Comparison of ENCODE assay signal across 8 cellular contexts in the genomic region with DNA sequence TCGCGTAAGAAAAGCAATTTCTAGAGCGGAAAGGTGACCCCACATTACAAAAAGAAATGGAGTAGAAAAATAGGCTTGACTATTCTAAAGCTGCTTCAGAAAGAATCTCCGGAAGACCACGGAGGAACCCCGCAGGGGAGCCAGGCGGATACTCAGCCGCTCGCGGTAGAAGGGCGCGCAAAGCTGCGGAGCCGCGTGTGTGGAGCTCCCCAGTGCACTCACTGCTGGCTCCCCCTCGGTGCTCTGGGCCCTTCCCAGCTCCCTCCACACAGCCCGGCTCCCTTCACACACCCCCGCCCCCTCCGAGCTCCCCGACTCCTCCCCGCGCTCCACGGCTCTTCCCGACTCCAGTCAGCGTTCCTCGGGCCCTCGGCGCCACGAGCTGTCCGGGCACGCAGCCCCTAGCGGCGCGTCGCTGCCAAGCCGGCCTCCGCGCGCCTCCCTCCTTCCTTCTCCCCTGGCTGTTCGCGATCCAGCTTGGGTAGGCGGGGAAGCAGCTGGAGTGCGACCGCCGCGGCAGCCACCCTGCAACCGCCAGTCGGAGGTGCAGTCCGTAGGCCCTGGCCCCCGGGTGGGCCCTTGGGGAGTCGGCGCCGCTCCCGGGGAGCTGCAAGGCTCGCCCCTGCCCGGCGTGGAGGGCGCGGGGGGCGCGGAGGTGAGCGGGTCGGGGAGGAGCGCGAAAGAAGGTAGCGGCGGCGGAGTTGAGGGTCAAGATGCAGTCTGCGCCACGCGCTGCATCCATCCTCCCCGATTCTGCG. TPM values are rescaled to one million over a fixed set of nuclear protein-coding genes. Genes with fewer than 3 reads are reported as not detected.
DNase-seq lines count a peak whose midpoint lies in the region; ATAC-seq and TF ChIP-seq lines count a peak whose summit lies in the region.

A gene (plus strand): TSS at position 350 of the 758 bp plus-strand sequence. CDS start 13,343 bp downstream, outside the sequence.

- peak within 1 kb of the TSS; percentile 87 for H3K9ac ChIP-seq in neuronal stem cell (ENCODE audit: low read depth, low read length, poor library complexity)

- peak within 1 kb of the TSS; percentile 82 for H2BK120ac ChIP-seq in neuronal stem cell (ENCODE audit: low read depth, low read length)

- no peak within 1 kb of the TSS for H3K27ac Mint-ChIP-seq in activated naive CD4-positive, alpha-beta T cell treated with anti-CD3 and anti-CD28 coated beads, Interleukin-2, amount 50 U/mL, for 72 hours
- peak within 1 kb of the TSS; percentile 46 for H3K27ac Mint-ChIP-seq in type B pancreatic cell

- H3K4me1 ChIP-seq in neuronal stem cell (ENCODE audit: control insufficient read depth in 2 of 2, insufficient read depth in 1 of 2, low read depth in 1 of 2, low read length in 2 of 2): peaks cover 2 to 5% of the 10 kb centered on the region in 2 donors

- peak within 1 kb of the TSS; percentile 76 for H3K23ac ChIP-seq in neuronal stem cell (ENCODE audit: low read depth, low read length, poor library complexity)

- POLR2A ChIA-PET in BJ (lab: Charles Lee): interaction anchor here (0.6 to 0.7 kb wide), 2 partner anchors 19 to 60 kb away, joined by 3 to 15 read pairs; no protein-coding TSS in a partner anchor

- H3K36me3 ChIP-seq in BJ (ENCODE audit: control insufficient read depth, insufficient read depth, low read length) (no peaks in the 10 kb centered on the region), neuronal stem cell (replicated peaks in 1 of 2; ENCODE audit: control insufficient read depth in 2 of 2, insufficient read depth in 2 of 2, low read length in 2 of 2) (no peaks in the 10 kb centered on the region)

- H2BK12ac ChIP-seq in neuronal stem cell (ENCODE audit: low read length): peak within 1 kb of the TSS; percentile 34

- H3K27me3 ChIP-seq in BJ (ENCODE audit: control insufficient read depth, insufficient read depth, low read length): no peaks in the 10 kb centered on the region
- H3K27me3 ChIP-seq in neuronal stem cell (ENCODE audit: control insufficient read depth in 3 of 3, insufficient read depth in 3 of 3, low read depth in 1 of 3, low read length in 3 of 3): peaks cover 0 to 49% (median 9%) of the 10 kb centered on the region in 3 experiments

- H3K36me3 Mint-ChIP-seq in activated naive CD4-positive, alpha-beta T cell treated with anti-CD3 and anti-CD28 coated beads, Interleukin-2, amount 50 U/mL, for 72 hours: peaks cover 0 to 5% of the 10 kb centered on the region in 2 donors
- no peaks in the 10 kb centered on the region for H3K36me3 Mint-ChIP-seq in type B pancreatic cell

- no peak within 1 kb of the TSS for H4K91ac ChIP-seq in neuronal stem cell (ENCODE audit: low read depth, low read length, poor library complexity)

- DNase-seq in BJ (ENCODE audit: low read depth) (peak; percentile 48), NCI-H345 (lab: John Stamatoyannopoulos, UW) (peak; percentile 57), globus pallidus (ENCODE audit: low spot score) (peak; percentile 64), neuronal stem cell (ENCODE audit: low spot score) (peak; percentile 85), type B pancreatic cell (ENCODE audit: extremely low spot score, unreplicated experiment) (peak; percentile 90)
- peak in 1 of 2 donors; percentile 61 for DNase-seq in activated naive CD4-positive, alpha-beta T cell treated with anti-CD3 and anti-CD28 coated beads, Interleukin-2, amount 50 U/mL, for 72 hours (ENCODE audit: low spot score in 2 of 2)

- WGBS in neuronal stem cell (ENCODE audit: extremely low coverage in 2 of 2, insufficient read length in 2 of 2, insufficient replicate concordance in 1 of 2), 2 donors: no CpG with 5 or more reads among the region's 73 CpGs

- peak within 1 kb of the TSS; percentile 99 for H2AFZ ChIP-seq in neuronal stem cell (ENCODE audit: low read length)

- H3K4me1 Mint-ChIP-seq in type B pancreatic cell (ENCODE audit: unreplicated experiment): peaks cover 6% of the 10 kb centered on the region

- TF ChIP-seq CTCF in BJ (IDR thresholded peaks at IDR 0.05; ENCODE audit: insufficient read depth, low read depth, low read length) (peak; percentile 78), type B pancreatic cell (conservative IDR thresholded peaks at IDR 0.05) (peak; percentile 87)

- peak within 1 kb of the TSS; percentile 90 for H3K14ac ChIP-seq in neuronal stem cell (ENCODE audit: low read length)

- no peak within 1 kb of the TSS for H2BK15ac ChIP-seq in neuronal stem cell (ENCODE audit: low read length)

- peak within 1 kb of the TSS; percentile 99 for H3K18ac ChIP-seq in neuronal stem cell (ENCODE audit: low read length)

- H2AK5ac ChIP-seq in neuronal stem cell (ENCODE audit: low read depth, low read length): no peak within 1 kb of the TSS

- H2BK5ac ChIP-seq in neuronal stem cell (ENCODE audit: low read length): peak within 1 kb of the TSS; percentile 30

- H4K8ac ChIP-seq in neuronal stem cell (ENCODE audit: low read depth, low read length): peak within 1 kb of the TSS; percentile 89

- no peaks in the 10 kb centered on the region for H3K9me3 Mint-ChIP-seq in activated naive CD4-positive, alpha-beta T cell treated with anti-CD3 and anti-CD28 coated beads, Interleukin-2, amount 50 U/mL, for 72 hours
- H3K9me3 Mint-ChIP-seq in type B pancreatic cell: no peaks in the 10 kb centered on the region

- no peaks in the 10 kb centered on the region for H3K9me3 ChIP-seq in neuronal stem cell (replicated peaks in 1 of 2; ENCODE audit: control insufficient read depth in 2 of 2, insufficient read depth in 1 of 2, low read depth in 1 of 2, low read length in 2 of 2)

- H3K4me3 ChIP-seq in BJ (ENCODE audit: low read depth, low read length): peak within 1 kb of the TSS; percentile 76
- peak within 1 kb of the TSS; percentile 50 to 85 for H3K4me3 ChIP-seq in neuronal stem cell (ENCODE audit: low read length in 2 of 2)

- CTCF ChIA-PET in BJ (lab: Yijun Ruan, JAX): interaction anchor here (0.6 to 2.3 kb wide), 29 partner anchors 9 to 1950 kb away, joined by 3 to 20 read pairs (median 4); a partner anchor contains a TSS

- ATAC-seq in GM18909 (IDR thresholded peaks at IDR 0.05; ENCODE audit: poor library complexity, unreplicated experiment): peak; percentile 93
- peak; percentile 95 for ATAC-seq in HG03097 (IDR thresholded peaks at IDR 0.05; ENCODE audit: low FRiP score, unreplicated experiment)
- ATAC-seq in activated naive CD4-positive, alpha-beta T cell treated with anti-CD3 and anti-CD28 coated beads, Interleukin-2, amount 50 U/mL, for 72 hours: peak; percentile 39 to 96

- H3K4me2 ChIP-seq in neuronal stem cell (ENCODE audit: insufficient read depth, low read length, poor library complexity, severe bottlenecking): peak within 1 kb of the TSS; percentile 70

- peaks cover 16% of the 10 kb centered on the region for H3K27me3 Mint-ChIP-seq in type B pancreatic cell

- no peaks in the 10 kb centered on the region for H3K79me1 ChIP-seq in neuronal stem cell (ENCODE audit: low read depth, low read length)

- H3K4ac ChIP-seq in neuronal stem cell (ENCODE audit: low read length): peak within 1 kb of the TSS; percentile 45

- H3K27ac ChIP-seq in neuronal stem cell (replicated peaks; ENCODE audit: low read length): no peak within 1 kb of the TSS

- H3K4me3 Mint-ChIP-seq in type B pancreatic cell: no peak within 1 kb of the TSS

RNA-seq across cellular contexts. Expression of the gene that starts here (rescaled TPM):
- polyA plus RNA-seq in BJ (2011; rRNA removed): 2.1 and 5.1 TPM in 2 replicates
- polyA minus RNA-seq in BJ (2011; rRNA and poly(A)+ RNA removed): 2.9 and 3.1 TPM in 2 replicates
- not detected for total RNA-seq in activated naive CD4-positive, alpha-beta T cell treated with anti-CD3 and anti-CD28 coated beads, Interleukin-2, amount 50 U/mL, for 72 hours
- 1.2 TPM for polyA plus RNA-seq in neuronal stem cell (2013, experiment 1 of 2)
- polyA plus RNA-seq in neuronal stem cell (2013, experiment 2 of 2): 1.3 TPM
- total RNA-seq in type B pancreatic cell (ENCODE audit: low replicate concordance): 1.7 and 3.3 TPM in 2 replicates

Comparison
In these comparisons a context has a peak if more than half of its experiments do, and no peak if none do; other contexts are left out.
1. Peak in ATAC-seq in activated naive CD4-positive, alpha-beta T cell treated with anti-CD3 and anti-CD28 coated beads, Interleukin-2, amount 50 U/mL, for 72 hours; RNA of the gene not detected or under 1 TPM.